ENCODE assay signal across 31 cellular contexts in genomic region chrX:67684136-67684535, GRCh38.
"Had no signal": no experiment of that assay in that cellular context is flagged by ENCODE, and none has a peak within 500 bp of the region (broad histone marks: within the 10 kb centered on the region; RNA-seq: fewer than 3 reads in every experiment).

No MANE protein-coding gene starts in this region.

- ATAC-seq: activated CD4-positive, CD25-positive, alpha-beta regulatory T cell treated with anti-CD3 and anti-CD28 coated beads, Interleukin-2, amount 50 U/mL, for 24 hours; activated CD8-positive, alpha-beta memory T cell treated with anti-CD3 and anti-CD28 coated beads, Interleukin-2, amount 10 ng/mL, durations not matched to agents 7 days and 5 days; activated CD8-positive, alpha-beta T cell treated with anti-CD3 and anti-CD28 coated beads, Interleukin-2, amount 10 ng/mL, durations not matched to agents 7 days and 5 days; activated naive CD8-positive, alpha-beta T cell treated with anti-CD3 and anti-CD28 coated beads, Interleukin-2, amount 50 U/mL, for 24 hours; body of pancreas; effector memory CD8-positive, alpha-beta T cell; foreskin keratinocyte; gastrocnemius medialis; heart left ventricle had no signal

- H3K4me3 ChIP-seq: adrenal gland, body of pancreas, esophagus muscularis mucosa, gastrocnemius medialis, heart left ventricle had no signal

- DNase-seq: activated B cell treated with CpG ODN at 0.5 μM for 24 hours; activated CD4-positive, alpha-beta memory T cell treated with anti-CD3 and anti-CD28 coated beads for 36 hours; activated CD4-positive, alpha-beta T cell treated with anti-CD3 and anti-CD28 coated beads for 48 hours; activated CD4-positive, alpha-beta T cell treated with anti-CD3 and anti-CD28 coated beads, Interleukin-2, amount 50 U/mL, for 1 hour; activated CD8-positive, alpha-beta memory T cell treated with anti-CD3 and anti-CD28 coated beads, Interleukin-2, amount 10 ng/mL, durations not matched to agents 7 days and 5 days; activated CD8-positive, alpha-beta memory T cell treated with anti-CD3 and anti-CD28 coated beads, Interleukin-2, amount 50 U/mL, for 4 hours; activated CD8-positive, alpha-beta T cell treated with anti-CD3 and anti-CD28 coated beads, Interleukin-2, amount 10 ng/mL, durations not matched to agents 7 days and 5 days; activated effector memory CD4-positive, alpha-beta T cell treated with anti-CD3 and anti-CD28 coated beads, Interleukin-2, amount 50 U/mL, for 16 hours; activated naive CD4-positive, alpha-beta T cell treated with anti-CD3 and anti-CD28 coated beads for 36 hours; activated naive CD8-positive, alpha-beta T cell treated with anti-CD3 and anti-CD28 coated beads for 36 hours; activated naive CD8-positive, alpha-beta T cell treated with anti-CD3 and anti-CD28 coated beads, Interleukin-2, amount 50 U/mL, for 24 hours; activated T-cell treated with anti-CD3 and anti-CD28 coated beads, Interleukin-2, amount 50 U/mL, for 1 hour; activated T-cell treated with anti-CD3 and anti-CD28 coated beads, Interleukin-2, amount 50 U/mL, for 48 hours; adrenal gland; amygdala; aorta; body of pancreas; caudate nucleus; cortex of kidney; dermis blood vessel endothelial cell; effector CD4-positive, alpha-beta T cell; effector memory CD8-positive, alpha-beta T cell; erythroblast; foreskin keratinocyte; gastrocnemius medialis; glutamatergic neuron; heart left ventricle; T1000; WERI-Rb-1 had no signal

- H3K27ac ChIP-seq: adrenal gland, body of pancreas, esophagus muscularis mucosa, foreskin keratinocyte, gastrocnemius medialis, heart left ventricle, WERI-Rb-1 had no signal

- H3K36me3 ChIP-seq: adrenal gland, esophagus muscularis mucosa, gastrocnemius medialis, heart left ventricle, WERI-Rb-1 had no signal

- H3K27me3 ChIP-seq: adrenal gland, body of pancreas, esophagus muscularis mucosa, foreskin keratinocyte, gastrocnemius medialis, heart left ventricle had no signal

- H3K9me3 ChIP-seq: adrenal gland, body of pancreas, gastrocnemius medialis had no signal

- H3K4me1 ChIP-seq: adrenal gland, body of pancreas, esophagus muscularis mucosa, foreskin keratinocyte, gastrocnemius medialis, heart left ventricle had no signal
